ENCODE assay signal across 8 cellular contexts in the genomic region with DNA sequence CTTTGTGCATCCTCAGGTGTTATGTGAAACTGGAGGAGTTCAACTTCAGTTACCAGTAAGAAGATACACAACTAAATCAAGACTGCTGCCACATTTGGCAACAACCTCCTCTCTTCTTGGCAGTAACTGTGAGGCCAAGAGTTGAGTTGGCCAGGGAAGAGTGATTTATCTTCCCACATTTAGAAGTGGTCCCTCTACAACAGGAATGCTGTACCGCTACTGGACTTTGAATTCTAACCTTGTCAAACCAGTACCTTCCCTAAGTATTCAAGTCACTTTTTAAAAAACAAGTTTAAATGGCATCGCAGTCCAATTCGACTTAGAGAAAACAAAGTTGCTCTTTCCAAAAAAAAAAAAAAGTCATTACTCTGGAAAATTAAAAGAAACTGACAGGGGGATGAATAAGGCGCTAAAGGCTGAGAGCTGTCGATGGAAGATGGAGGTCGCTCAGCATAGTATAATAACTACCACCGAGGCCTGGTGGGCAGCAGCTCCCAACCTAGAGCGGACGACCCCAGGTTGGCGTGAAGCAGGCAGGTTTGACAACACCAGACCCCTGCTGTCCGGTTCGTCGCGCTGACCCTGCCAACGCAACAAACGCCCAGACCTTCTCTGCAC. TPM values are rescaled to one million over a fixed set of nuclear protein-coding genes. Genes with fewer than 3 reads are reported as not detected.
A peak's percentile ranks its signal among the peaks of the same experiment; 100 is the strongest.
DNase-seq lines count a peak whose midpoint lies in the region; ATAC-seq and TF ChIP-seq lines count a peak whose summit lies in the region.

No MANE protein-coding gene starts in this region.

- H3K27me3 Mint-ChIP-seq in activated naive CD8-positive, alpha-beta T cell treated with anti-CD3 and anti-CD28 coated beads for 36 hours, result no peaks in the 10 kb centered on the region

- intact Hi-C loops in left cardiac atrium (cut with DNase I) (loop anchor here in 1 of 2 donors (2.0 to 5.0 kb wide), 2 partner anchors 57 to 66 kb away; no protein-coding TSS in a partner anchor), psoas muscle (cut with DNase I) (loop anchor here in 1 of 2 donors (1.0 to 5.0 kb wide), 4 partner anchors 34 to 261 kb away; no protein-coding TSS in a partner anchor)

- H3K9me3 Mint-ChIP-seq in activated naive CD8-positive, alpha-beta T cell treated with anti-CD3 and anti-CD28 coated beads for 36 hours, result no peaks in the 10 kb centered on the region

- no peak for DNase-seq in GM12864 (ENCODE audit: low read depth)
- DNase-seq in HL-60 (ENCODE audit: low read depth in 1 of 2, low spot score in 1 of 2), result no peak
- no peak for DNase-seq in activated naive CD8-positive, alpha-beta T cell treated with anti-CD3 and anti-CD28 coated beads for 36 hours
- no peak for DNase-seq in left cardiac atrium
- peak in 1 of 2 donors; percentile 27 for DNase-seq in psoas muscle
- no peak for DNase-seq in KG1 (lab: John Stamatoyannopoulos, UW)
- DNase-seq in effector CD8-positive, alpha-beta T cell (lab: John Stamatoyannopoulos, UW), result no peak

- peaks cover 67% of the 10 kb centered on the region for H3K4me1 ChIP-seq in psoas muscle

- 1 to 2% (median 1%) methylated on average over 16 of the region's 16 CpGs for WGBS in psoas muscle, 3 donors

- peaks cover 7% of the 10 kb centered on the region for H3K36me3 Mint-ChIP-seq in activated naive CD8-positive, alpha-beta T cell treated with anti-CD3 and anti-CD28 coated beads for 36 hours

- peak; percentile 25 to 36 for ATAC-seq in left cardiac atrium
- ATAC-seq in psoas muscle, result peak; percentile 70 to 78 (median 74)
- ATAC-seq in HG03442 (IDR thresholded peaks at IDR 0.05; ENCODE audit: unreplicated experiment), result no peak

- peak overlapping the region; percentile 89 for H3K4me3 Mint-ChIP-seq in activated naive CD8-positive, alpha-beta T cell treated with anti-CD3 and anti-CD28 coated beads for 36 hours

- no peaks in the 10 kb centered on the region for H3K36me3 ChIP-seq in psoas muscle (ENCODE audit: insufficient read depth in 1 of 2, low read depth in 1 of 2)

- H3K9me3 ChIP-seq in psoas muscle, result no peaks in the 10 kb centered on the region

- H3K27me3 ChIP-seq in HL-60 (ENCODE audit: insufficient read depth, poor library complexity, severe bottlenecking) (no peaks in the 10 kb centered on the region), psoas muscle (ENCODE audit: insufficient read depth in 3 of 3, low read length in 2 of 3) (no peaks in the 10 kb centered on the region)

- H3K4me3 ChIP-seq in GM12864 (ENCODE audit: low read depth, low read length) (peak overlapping the region; percentile 97), HL-60 (replicated peaks; ENCODE audit: insufficient read depth, low read length) (peak overlapping the region; percentile 80), psoas muscle (peak overlapping the region; percentile 85)

- TF ChIP-seq CTCF in GM12864 (IDR thresholded peaks at IDR 0.05; ENCODE audit: low read depth, low read length, missing control alignments) (peak; percentile 4), HL-60 (IDR thresholded peaks at IDR 0.05; ENCODE audit: insufficient read depth, low read length) (no peak), psoas muscle (IDR thresholded peaks at IDR 0.05) (no peak)

- H3K4me1 Mint-ChIP-seq in activated naive CD8-positive, alpha-beta T cell treated with anti-CD3 and anti-CD28 coated beads for 36 hours, result peaks cover 52% of the 10 kb centered on the region

- H3K27ac ChIP-seq in HL-60 (replicated peaks) (peak overlapping the region; percentile 77; the same call in 1 of the 2 replicates), psoas muscle (peak overlapping the region; percentile 93)

- H3K27ac Mint-ChIP-seq in activated naive CD8-positive, alpha-beta T cell treated with anti-CD3 and anti-CD28 coated beads for 36 hours, result peak overlapping the region; percentile 78

RNA-seq across cellular contexts. Expression of gene MAP4K3, which starts 1.0 kb away (rescaled TPM):
- total RNA-seq in activated naive CD8-positive, alpha-beta T cell treated with anti-CD3 and anti-CD28 coated beads for 36 hours, result 1 to 10 TPM; 6.4 to 6.7 TPM
- 10 to 100 TPM; 28.0 to 31.2 TPM for total RNA-seq in left cardiac atrium
- total RNA-seq in psoas muscle, result 10 to 100 TPM; 31.0 to 47.7 (median 37.4) TPM
- 10 to 100 TPM in 2 of 3 donors, 1 to 10 TPM in 1; 8.4 to 23.8 (median 15.4) TPM for polyA plus RNA-seq in psoas muscle
